9 cellular contexts compared by ENCODE assay signal in the genomic region with DNA sequence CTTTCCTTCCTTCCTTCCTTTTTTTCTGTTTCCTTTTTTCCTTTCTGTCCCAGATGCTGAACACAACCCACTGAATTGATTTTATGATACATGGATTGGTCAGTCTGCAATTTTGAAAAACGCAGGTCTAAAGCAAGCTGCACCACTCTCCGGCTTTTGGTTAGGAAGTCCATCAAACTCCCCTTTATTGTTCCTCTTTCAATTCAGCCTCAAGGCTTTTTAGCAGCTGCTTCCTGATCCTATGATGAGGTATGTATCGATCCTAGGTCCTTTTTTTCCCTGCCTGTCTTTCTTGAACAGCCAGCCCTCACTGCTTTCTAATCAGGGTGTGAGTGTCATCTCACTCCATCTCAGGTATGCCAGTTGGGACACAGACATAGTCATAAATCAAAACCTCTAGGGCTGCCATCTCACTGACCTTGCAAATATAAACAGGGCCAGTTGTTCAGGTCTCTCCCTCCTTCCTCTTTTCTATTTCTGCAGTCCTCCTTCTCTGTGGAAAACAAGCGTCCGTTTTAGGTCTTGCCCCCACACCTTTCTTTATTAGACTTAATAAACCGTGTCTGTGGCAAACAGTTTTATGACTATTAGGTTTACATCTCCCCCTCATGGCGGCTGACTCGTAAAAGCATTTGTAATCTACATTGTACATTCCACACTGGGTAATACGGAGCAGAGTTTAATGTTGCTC. TPM values are rescaled to one million over a fixed set of nuclear protein-coding genes. Genes with fewer than 3 reads are reported as not detected.
DNase-seq lines count a peak whose midpoint lies in the region; ATAC-seq and TF ChIP-seq lines count a peak whose summit lies in the region.
"Had no signal": no experiment of that assay in that cellular context is flagged by ENCODE, and none has a peak within 500 bp of the region (broad histone marks: within the 10 kb centered on the region; RNA-seq: fewer than 3 reads in every experiment).

No MANE protein-coding gene starts in this region.

- TF ChIP-seq CTCF in tibial artery (IDR thresholded peaks at IDR 0.05): no peak

- peaks cover 0 to under 1% (median 0%) of the 10 kb centered on the region in 3 donors for H3K9me3 ChIP-seq in tibial artery
- H3K9me3 ChIP-seq: HAP-1 had no signal

- H3K27ac ChIP-seq in tibial artery: no peak overlapping the region

- H3K4me3 Mint-ChIP-seq in T-helper 1 cell treated with Interleukin-12 subunit alpha and Interleukin-12 subunit beta and Interleukin-4 antibody, amounts not matched to agents 30 μg/mL and 1 μg/mL, for 36 hours: no peak overlapping the region
- no peak overlapping the region for H3K4me3 Mint-ChIP-seq in activated T-helper 2 cell treated with anti-CD3 and anti-CD28 coated beads, Interferon-gamma antibody, Interleukin-2, Interleukin-4, amounts not matched to agents 10 μg/mL and 5 μg/mL and 100 μg/mL, durations not matched to agents 14 hours and 24 hours and 36 hours (ENCODE audit: low read depth)

- peaks cover 3% of the 10 kb centered on the region for H3K36me3 Mint-ChIP-seq in T-helper 1 cell treated with Interleukin-12 subunit alpha and Interleukin-12 subunit beta and Interleukin-4 antibody, amounts not matched to agents 30 μg/mL and 1 μg/mL, for 36 hours (ENCODE audit: low read depth)
- peaks cover 4% of the 10 kb centered on the region for H3K36me3 Mint-ChIP-seq in activated T-helper 2 cell treated with anti-CD3 and anti-CD28 coated beads, Interferon-gamma antibody, Interleukin-2, Interleukin-4, amounts not matched to agents 10 μg/mL and 5 μg/mL and 100 μg/mL, durations not matched to agents 14 hours and 24 hours and 36 hours (ENCODE audit: low read depth)

- no peaks in the 10 kb centered on the region for H3K36me3 ChIP-seq in tibial artery
- H3K36me3 ChIP-seq: HAP-1 had no signal

- no peaks in the 10 kb centered on the region for H3K4me1 ChIP-seq in tibial artery
- H3K4me1 ChIP-seq: HAP-1 had no signal

- DNase-seq in T-helper 1 cell (no peak), MV-4-11 (lab: John Stamatoyannopoulos, UW) (peak; percentile 32), pons (ENCODE audit: low spot score) (peak; percentile 11), tibial artery (no peak)
- no peak for DNase-seq in activated T-helper 2 cell treated with anti-CD3 and anti-CD28 coated beads, Interferon-gamma antibody, Interleukin-2, Interleukin-4, amounts not matched to agents 10 μg/mL and 5 μg/mL and 100 μg/mL, durations not matched to agents 14 hours and 24 hours and 36 hours (ENCODE audit: low spot score)

- no peaks in the 10 kb centered on the region for H3K27me3 Mint-ChIP-seq in T-helper 1 cell treated with Interleukin-12 subunit alpha and Interleukin-12 subunit beta and Interleukin-4 antibody, amounts not matched to agents 30 μg/mL and 1 μg/mL, for 36 hours (ENCODE audit: low read depth)
- peaks cover 4% of the 10 kb centered on the region for H3K27me3 Mint-ChIP-seq in activated T-helper 2 cell treated with anti-CD3 and anti-CD28 coated beads, Interferon-gamma antibody, Interleukin-2, Interleukin-4, amounts not matched to agents 10 μg/mL and 5 μg/mL and 100 μg/mL, durations not matched to agents 14 hours and 24 hours and 36 hours (ENCODE audit: low read depth)

- no peak overlapping the region for H3K4me3 ChIP-seq in tibial artery
- H3K4me3 ChIP-seq: HAP-1 had no signal

- no peaks in the 10 kb centered on the region for H3K27me3 ChIP-seq in tibial artery

- peak overlapping the region; percentile 62 for H3K27ac Mint-ChIP-seq in T-helper 1 cell treated with Interleukin-12 subunit alpha and Interleukin-12 subunit beta and Interleukin-4 antibody, amounts not matched to agents 30 μg/mL and 1 μg/mL, for 36 hours
- H3K27ac Mint-ChIP-seq in activated T-helper 2 cell treated with anti-CD3 and anti-CD28 coated beads, Interferon-gamma antibody, Interleukin-2, Interleukin-4, amounts not matched to agents 10 μg/mL and 5 μg/mL and 100 μg/mL, durations not matched to agents 14 hours and 24 hours and 36 hours: peak overlapping the region; percentile 46

- H3K9me3 Mint-ChIP-seq in T-helper 1 cell treated with Interleukin-12 subunit alpha and Interleukin-12 subunit beta and Interleukin-4 antibody, amounts not matched to agents 30 μg/mL and 1 μg/mL, for 36 hours: peaks cover 5% of the 10 kb centered on the region
- peaks cover 5% of the 10 kb centered on the region for H3K9me3 Mint-ChIP-seq in activated T-helper 2 cell treated with anti-CD3 and anti-CD28 coated beads, Interferon-gamma antibody, Interleukin-2, Interleukin-4, amounts not matched to agents 10 μg/mL and 5 μg/mL and 100 μg/mL, durations not matched to agents 14 hours and 24 hours and 36 hours

- peaks cover 49% of the 10 kb centered on the region for H3K4me1 Mint-ChIP-seq in T-helper 1 cell treated with Interleukin-12 subunit alpha and Interleukin-12 subunit beta and Interleukin-4 antibody, amounts not matched to agents 30 μg/mL and 1 μg/mL, for 36 hours (ENCODE audit: low read depth)
- H3K4me1 Mint-ChIP-seq in activated T-helper 2 cell treated with anti-CD3 and anti-CD28 coated beads, Interferon-gamma antibody, Interleukin-2, Interleukin-4, amounts not matched to agents 10 μg/mL and 5 μg/mL and 100 μg/mL, durations not matched to agents 14 hours and 24 hours and 36 hours (ENCODE audit: low read depth): peaks cover 49% of the 10 kb centered on the region

- ATAC-seq in GM21515 (IDR thresholded peaks at IDR 0.05; ENCODE audit: unreplicated experiment) (no peak), HG03460 (IDR thresholded peaks at IDR 0.05; ENCODE audit: unreplicated experiment) (no peak)

- intact Hi-C loops in activated T-helper 2 cell treated with anti-CD3 and anti-CD28 coated beads, Interferon-gamma antibody, Interleukin-2, Interleukin-4, amounts not matched to agents 10 μg/mL and 5 μg/mL and 100 μg/mL, durations not matched to agents 14 hours and 24 hours and 36 hours (cut with micrococcal nuclease): no loop called here
- intact Hi-C loops in tibial artery (cut with DNase I; ENCODE audit: low total_unique reads): no loop called here

RNA-seq across cellular contexts. Expression of a gene that starts 11.4 kb away (rescaled TPM):
- not detected in 2 replicates for total RNA-seq in activated T-helper 2 cell treated with anti-CD3 and anti-CD28 coated beads, Interferon-gamma antibody, Interleukin-2, Interleukin-4, amounts not matched to agents 10 μg/mL and 5 μg/mL and 100 μg/mL, durations not matched to agents 14 hours and 24 hours and 36 hours

RNA-seq across cellular contexts. Expression of a gene that starts 15.1 kb away (rescaled TPM):
- total RNA-seq in activated T-helper 2 cell treated with anti-CD3 and anti-CD28 coated beads, Interferon-gamma antibody, Interleukin-2, Interleukin-4, amounts not matched to agents 10 μg/mL and 5 μg/mL and 100 μg/mL, durations not matched to agents 14 hours and 24 hours and 36 hours: 0.09 TPM in 1 of 2 replicates, not detected in the other

Comparison
In these comparisons a context has a peak if more than half of its experiments do, and no peak if none do; other contexts are left out.
1. DNase-seq: peak in MV-4-11 (single experiment) and pons (single experiment); none in T-helper 1 cell (0 of 5), activated T-helper 2 cell treated with anti-CD3 and anti-CD28 coated beads, Interferon-gamma antibody, Interleukin-2, Interleukin-4, amounts not matched to agents 10 μg/mL and 5 μg/mL and 100 μg/mL, durations not matched to agents 14 hours and 24 hours and 36 hours (single experiment) and tibial artery (0 of 2).